8 cellular contexts compared by ENCODE assay signal in the genomic region with DNA sequence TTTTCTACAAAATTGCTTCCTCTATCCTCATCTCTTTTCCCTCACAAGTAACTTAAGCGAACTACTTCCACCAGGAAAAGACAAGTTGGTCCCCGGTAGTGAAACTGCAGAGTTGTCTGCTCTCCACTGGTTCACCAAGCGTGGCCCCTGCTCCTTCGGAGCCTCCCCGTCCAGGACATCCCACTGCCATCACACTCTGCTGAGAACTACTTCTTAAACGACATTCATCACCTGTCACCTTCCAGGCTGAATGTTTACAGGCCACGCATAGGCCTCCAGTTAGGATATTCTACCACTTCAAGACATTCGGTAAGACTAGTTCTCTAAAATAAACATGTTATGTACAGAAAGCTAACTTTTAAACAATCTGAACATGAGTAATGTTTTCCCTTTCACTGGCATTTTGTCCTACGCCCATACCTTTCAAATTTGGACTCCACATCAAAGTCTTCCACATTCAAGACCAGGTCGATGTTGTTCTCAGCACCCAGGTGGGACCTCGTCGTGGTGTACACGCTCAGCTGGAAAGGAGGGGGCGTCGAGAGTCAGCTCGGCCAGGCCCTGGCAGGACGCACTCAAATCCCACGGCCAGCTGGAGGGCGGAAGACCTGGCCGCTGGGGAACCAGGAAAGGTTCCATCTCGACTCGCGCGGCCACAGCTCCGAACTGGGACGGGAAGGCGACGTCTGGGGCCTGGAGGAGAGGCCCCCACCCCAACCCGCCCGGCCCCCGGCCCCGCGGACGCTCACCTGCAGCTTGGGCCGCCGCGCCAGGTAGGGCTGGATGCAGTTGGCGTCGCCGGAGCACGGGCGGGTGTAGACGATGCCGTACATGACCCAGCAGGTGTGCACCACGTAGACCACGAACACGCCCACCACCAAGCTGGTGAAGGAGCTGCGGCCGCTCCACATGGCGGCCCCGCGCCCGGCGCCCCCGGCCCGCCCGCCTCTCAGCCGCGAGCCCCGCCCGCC. TPM values are rescaled to one million over a fixed set of nuclear protein-coding genes. Genes with fewer than 3 reads are reported as not detected.
DNase-seq lines count a peak whose midpoint lies in the region; ATAC-seq and TF ChIP-seq lines count a peak whose summit lies in the region.

No MANE protein-coding gene starts in this region.

- H3K36me3 ChIP-seq in DND-41 (ENCODE audit: insufficient read depth, low read length), result peaks cover 48% of the 10 kb centered on the region
- H3K36me3 ChIP-seq in KOPT-K1 (ENCODE audit: insufficient read depth, low read length), result peaks cover 43% of the 10 kb centered on the region

- H3K9me3 ChIP-seq in DND-41 (ENCODE audit: insufficient read depth, low read length, severe bottlenecking) (no peaks in the 10 kb centered on the region), KOPT-K1 (ENCODE audit: insufficient read depth, low read length, poor library complexity, severe bottlenecking) (no peaks in the 10 kb centered on the region)

- TF ChIP-seq CTCF in DND-41 (IDR thresholded peaks at IDR 0.05; ENCODE audit: borderline replicate concordance, extremely low read depth, low read length, poor library complexity, severe bottlenecking), result no peak

- ATAC-seq in DND-41 (ENCODE audit: insufficient read depth, low read depth) (0 out of 3 replicates have a peak, but pooled peaks have one; percentile 15), GM21528 (IDR thresholded peaks at IDR 0.05; ENCODE audit: low FRiP score, unreplicated experiment) (peak; percentile 16)

- H2AFZ ChIP-seq in DND-41 (ENCODE audit: low read depth, low read length), result peak overlapping the region; percentile 6; the same call in 1 of the 2 replicates

- H3K4me3 ChIP-seq in DND-41 (ENCODE audit: low read depth in 1 of 2, low read length in 2 of 2) (peak overlapping the region; percentile 39 to 69; a peak in 3 of 4 replicates), skin epidermis (peak overlapping the region; percentile 77 to 96 (median 87))

- H3K4me2 ChIP-seq in DND-41 (ENCODE audit: insufficient read depth, low read length), result peak overlapping the region; percentile 87

- peak overlapping the region; percentile 89 for H3K27ac Mint-ChIP-seq in activated T-helper 2 cell treated with anti-CD3 and anti-CD28 coated beads, Interferon-gamma antibody, Interleukin-2, Interleukin-4, amounts not matched to agents 10 μg/mL and 5 μg/mL and 100 μg/mL, durations not matched to agents 14 hours and 24 hours and 36 hours

- H3K9ac ChIP-seq in DND-41 (ENCODE audit: low read depth, low read length), result peak overlapping the region; percentile 86

- H3K9me3 Mint-ChIP-seq in activated T-helper 2 cell treated with anti-CD3 and anti-CD28 coated beads, Interferon-gamma antibody, Interleukin-2, Interleukin-4, amounts not matched to agents 10 μg/mL and 5 μg/mL and 100 μg/mL, durations not matched to agents 14 hours and 24 hours and 36 hours, result no peaks in the 10 kb centered on the region

- peaks cover 36% of the 10 kb centered on the region for H3K36me3 Mint-ChIP-seq in activated T-helper 2 cell treated with anti-CD3 and anti-CD28 coated beads, Interferon-gamma antibody, Interleukin-2, Interleukin-4, amounts not matched to agents 10 μg/mL and 5 μg/mL and 100 μg/mL, durations not matched to agents 14 hours and 24 hours and 36 hours (ENCODE audit: low read depth)

- H3K27me3 ChIP-seq in DND-41 (ENCODE audit: insufficient read depth, low read length, poor library complexity), result no peaks in the 10 kb centered on the region

- H3K27me3 Mint-ChIP-seq in activated T-helper 2 cell treated with anti-CD3 and anti-CD28 coated beads, Interferon-gamma antibody, Interleukin-2, Interleukin-4, amounts not matched to agents 10 μg/mL and 5 μg/mL and 100 μg/mL, durations not matched to agents 14 hours and 24 hours and 36 hours (ENCODE audit: low read depth), result no peaks in the 10 kb centered on the region

- H3K27ac ChIP-seq in DND-41 (ENCODE audit: low read length) (peak overlapping the region; percentile 70), KOPT-K1 (ENCODE audit: low read depth, low read length, poor library complexity, severe bottlenecking) (peak overlapping the region; percentile 84), skin epidermis (peak overlapping the region in 19 of 21 experiments; percentile 30 to 91 (median 79))

- intact Hi-C loops in activated T-helper 2 cell treated with anti-CD3 and anti-CD28 coated beads, Interferon-gamma antibody, Interleukin-2, Interleukin-4, amounts not matched to agents 10 μg/mL and 5 μg/mL and 100 μg/mL, durations not matched to agents 14 hours and 24 hours and 36 hours (cut with micrococcal nuclease), result loop anchor here (2.0 to 10.0 kb wide), 2 partner anchors 43 to 49 kb away; a partner anchor contains a TSS

- peak overlapping the region; percentile 93 for H3K4me3 Mint-ChIP-seq in activated T-helper 2 cell treated with anti-CD3 and anti-CD28 coated beads, Interferon-gamma antibody, Interleukin-2, Interleukin-4, amounts not matched to agents 10 μg/mL and 5 μg/mL and 100 μg/mL, durations not matched to agents 14 hours and 24 hours and 36 hours (ENCODE audit: low read depth)

- H3K4me1 ChIP-seq in DND-41 (ENCODE audit: insufficient read depth, low read length), result peaks cover 52% of the 10 kb centered on the region

- peaks cover 62% of the 10 kb centered on the region for H3K79me2 ChIP-seq in DND-41 (ENCODE audit: insufficient read depth, low read length)

- DNase-seq in DND-41 (no peak), hepatic stellate cell (ENCODE audit: low spot score) (peak; percentile 50), HCEC 1CT (no peak), glomerular visceral epithelial cell (ENCODE audit: extremely low spot score) (no peak)
- DNase-seq in activated T-helper 2 cell treated with anti-CD3 and anti-CD28 coated beads, Interferon-gamma antibody, Interleukin-2, Interleukin-4, amounts not matched to agents 10 μg/mL and 5 μg/mL and 100 μg/mL, durations not matched to agents 14 hours and 24 hours and 36 hours (ENCODE audit: low spot score), result no peak

- peaks cover 37% of the 10 kb centered on the region for H4K20me1 ChIP-seq in DND-41 (ENCODE audit: insufficient read depth, low read length)

- peaks cover 19% of the 10 kb centered on the region for H3K4me1 Mint-ChIP-seq in activated T-helper 2 cell treated with anti-CD3 and anti-CD28 coated beads, Interferon-gamma antibody, Interleukin-2, Interleukin-4, amounts not matched to agents 10 μg/mL and 5 μg/mL and 100 μg/mL, durations not matched to agents 14 hours and 24 hours and 36 hours (ENCODE audit: low read depth)

RNA-seq across cellular contexts. Expression of a gene that starts 0.7 kb away (rescaled TPM):
- total RNA-seq in activated T-helper 2 cell treated with anti-CD3 and anti-CD28 coated beads, Interferon-gamma antibody, Interleukin-2, Interleukin-4, amounts not matched to agents 10 μg/mL and 5 μg/mL and 100 μg/mL, durations not matched to agents 14 hours and 24 hours and 36 hours, result 102 and 107 TPM in 2 replicates

RNA-seq across cellular contexts. Expression of a gene that starts 49.3 kb away (rescaled TPM):
- 11.8 and 12.0 TPM in 2 replicates for total RNA-seq in activated T-helper 2 cell treated with anti-CD3 and anti-CD28 coated beads, Interferon-gamma antibody, Interleukin-2, Interleukin-4, amounts not matched to agents 10 μg/mL and 5 μg/mL and 100 μg/mL, durations not matched to agents 14 hours and 24 hours and 36 hours
